2 cellular contexts compared by ENCODE assay signal in the genomic region with DNA sequence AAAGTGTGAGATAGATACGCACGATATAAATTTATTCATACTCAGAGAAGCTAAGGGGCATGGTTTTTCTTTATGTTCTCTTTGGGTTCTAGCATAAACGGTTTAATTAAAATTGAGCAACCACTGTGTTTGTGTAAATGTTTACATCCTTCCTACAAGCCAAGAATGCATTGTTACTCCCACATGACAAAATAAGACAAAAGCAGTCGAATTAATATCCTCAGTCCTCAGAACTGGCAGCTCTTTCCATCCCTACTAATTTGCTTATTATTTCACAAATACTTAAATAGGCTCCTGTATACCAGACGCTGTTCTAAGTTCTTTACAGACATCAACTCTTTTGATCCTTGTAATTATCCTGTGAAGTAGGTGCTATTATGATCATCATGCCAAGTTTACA.
TF ChIP-seq lines count a peak whose summit lies in the region.

No MANE protein-coding gene starts in this region.

TF ChIP-seq in SK-N-SH, 30 proteins besides CTCF, POLR2A, EP300 and RAD21 (continued from another document):
- TF ChIP-seq EZH2phosphoT487 (IDR thresholded peaks at IDR 0.05; ENCODE audit: borderline replicate concordance, low read depth) (no peak), TCF12 (IDR thresholded peaks at IDR 0.05) (no peak), POLR2AphosphoS5 (IDR thresholded peaks at IDR 0.05; ENCODE audit: low read depth, low read length) (no peak), USF1 (IDR thresholded peaks at IDR 0.05; ENCODE audit: borderline replicate concordance, low read depth) (no peak), RFX5 (IDR thresholded peaks at IDR 0.05; ENCODE audit: low read length) (no peak), MEF2A (IDR thresholded peaks at IDR 0.05; ENCODE audit: borderline replicate concordance, low read depth) (no peak), JUND (IDR thresholded peaks at IDR 0.05) (no peak)
- TF ChIP-seq, protein P1, sequence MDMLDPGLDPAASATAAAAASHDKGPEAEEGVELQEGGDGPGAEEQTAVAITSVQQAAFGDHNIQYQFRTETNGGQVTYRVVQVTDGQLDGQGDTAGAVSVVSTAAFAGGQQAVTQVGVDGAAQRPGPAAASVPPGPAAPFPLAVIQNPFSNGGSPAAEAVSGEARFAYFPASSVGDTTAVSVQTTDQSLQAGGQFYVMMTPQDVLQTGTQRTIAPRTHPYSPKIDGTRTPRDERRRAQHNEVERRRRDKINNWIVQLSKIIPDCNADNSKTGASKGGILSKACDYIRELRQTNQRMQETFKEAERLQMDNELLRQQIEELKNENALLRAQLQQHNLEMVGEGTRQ (IDR thresholded peaks at IDR 0.05; ENCODE audit: borderline replicate concordance, low read depth, low read length), result no peak

TF ChIP-seq in SK-N-SH treated with all-trans-retinoic acid at 6 μM for 48 hours, 23 proteins besides CTCF, POLR2A, EP300 and RAD21 (continued from another document):
- TF ChIP-seq, protein P2, sequence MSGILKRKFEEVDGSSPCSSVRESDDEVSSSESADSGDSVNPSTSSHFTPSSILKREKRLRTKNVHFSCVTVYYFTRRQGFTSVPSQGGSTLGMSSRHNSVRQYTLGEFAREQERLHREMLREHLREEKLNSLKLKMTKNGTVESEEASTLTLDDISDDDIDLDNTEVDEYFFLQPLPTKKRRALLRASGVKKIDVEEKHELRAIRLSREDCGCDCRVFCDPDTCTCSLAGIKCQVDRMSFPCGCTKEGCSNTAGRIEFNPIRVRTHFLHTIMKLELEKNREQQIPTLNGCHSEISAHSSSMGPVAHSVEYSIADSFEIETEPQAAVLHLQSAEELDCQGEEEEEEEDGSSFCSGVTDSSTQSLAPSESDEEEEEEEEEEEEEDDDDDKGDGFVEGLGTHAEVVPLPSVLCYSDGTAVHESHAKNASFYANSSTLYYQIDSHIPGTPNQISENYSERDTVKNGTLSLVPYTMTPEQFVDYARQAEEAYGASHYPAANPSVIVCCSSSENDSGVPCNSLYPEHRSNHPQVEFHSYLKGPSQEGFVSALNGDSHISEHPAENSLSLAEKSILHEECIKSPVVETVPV (CRISPR knock-in tag; IDR thresholded peaks at IDR 0.05), result no peak
- TF ChIP-seq TSHZ2 (CRISPR knock-in tag; IDR thresholded peaks at IDR 0.05), result no peak
- no peak for TF ChIP-seq ISL1 (CRISPR knock-in tag; IDR thresholded peaks at IDR 0.05)
- no peak for TF ChIP-seq ESRRG (CRISPR knock-in tag; IDR thresholded peaks at IDR 0.05)
- no peak for TF ChIP-seq ZNF565 (CRISPR knock-in tag; conservative IDR thresholded peaks at IDR 0.05; ENCODE audit: low read depth)
- TF ChIP-seq ARNTL (CRISPR knock-in tag; IDR thresholded peaks at IDR 0.05; ENCODE audit: borderline replicate concordance, low read depth), result no peak
- no peak for TF ChIP-seq OSR1 (CRISPR knock-in tag; IDR thresholded peaks at IDR 0.05)
- TF ChIP-seq ZNF8 (CRISPR knock-in tag; IDR thresholded peaks at IDR 0.05), result no peak
- TF ChIP-seq ZFP30 (CRISPR knock-in tag; IDR thresholded peaks at IDR 0.05), result no peak
- no peak for TF ChIP-seq ZNF70 (CRISPR knock-in tag; IDR thresholded peaks at IDR 0.05)
- TF ChIP-seq CREB5 (CRISPR knock-in tag; IDR thresholded peaks at IDR 0.05; ENCODE audit: low read depth), result no peak
- TF ChIP-seq ZC3H10 (CRISPR knock-in tag; IDR thresholded peaks at IDR 0.05), result no peak
- TF ChIP-seq BACH2 (CRISPR knock-in tag; IDR thresholded peaks at IDR 0.05; ENCODE audit: borderline replicate concordance), result no peak
TF ChIP-seq in SK-N-SH treated with all-trans-retinoic acid at 6 μM for 48 hours: peak in this region for 0.
